Comparison of ENCODE assay signal across 24 cellular contexts in genomic region chr13:54184576-54184975, GRCh38.
"Had no signal": no experiment of that assay in that cellular context is flagged by ENCODE, and none has a peak within 500 bp of the region (broad histone marks: within the 10 kb centered on the region; RNA-seq: fewer than 3 reads in every experiment).

No MANE protein-coding gene starts in this region.

- H3K27me3 ChIP-seq: ascending aorta, body of pancreas had no signal

- H3K4me3 ChIP-seq: ascending aorta, body of pancreas had no signal

- H3K27ac Mint-ChIP-seq: activated CD4-positive, alpha-beta memory T cell treated with anti-CD3 and anti-CD28 coated beads for 36 hours; activated CD4-positive, alpha-beta T cell treated with anti-CD3 and anti-CD28 coated beads, Interleukin-2, amount 10 ng/mL, durations not matched to agents 7 days and 5 days; activated naive CD4-positive, alpha-beta T cell treated with anti-CD3 and anti-CD28 coated beads, Interleukin-2, amount 50 U/mL, for 72 hours; activated naive CD8-positive, alpha-beta T cell treated with anti-CD3 and anti-CD28 coated beads, Interleukin-2, amount 50 U/mL, for 24 hours had no signal

- H3K4me1 ChIP-seq: ascending aorta, body of pancreas had no signal

- H3K4me1 Mint-ChIP-seq: activated CD4-positive, alpha-beta T cell treated with anti-CD3 and anti-CD28 coated beads, Interleukin-2, amount 10 ng/mL, durations not matched to agents 7 days and 5 days; activated naive CD8-positive, alpha-beta T cell treated with anti-CD3 and anti-CD28 coated beads, Interleukin-2, amount 50 U/mL, for 24 hours had no signal

- H3K27ac ChIP-seq: ascending aorta, body of pancreas had no signal

- H3K9me3 ChIP-seq: ascending aorta, body of pancreas had no signal

- H3K36me3 ChIP-seq: ascending aorta had no signal

- H3K4me3 Mint-ChIP-seq: activated CD4-positive, alpha-beta memory T cell treated with anti-CD3 and anti-CD28 coated beads for 36 hours; activated CD4-positive, alpha-beta T cell treated with anti-CD3 and anti-CD28 coated beads, Interleukin-2, amount 10 ng/mL, durations not matched to agents 7 days and 5 days; activated naive CD8-positive, alpha-beta T cell treated with anti-CD3 and anti-CD28 coated beads, Interleukin-2, amount 50 U/mL, for 24 hours; activated T-cell treated with anti-CD3 and anti-CD28 coated beads, Interleukin-2, amount 50 U/mL, for 4 hours had no signal

- H3K27me3 Mint-ChIP-seq: activated CD4-positive, alpha-beta memory T cell treated with anti-CD3 and anti-CD28 coated beads for 36 hours; activated CD4-positive, alpha-beta T cell treated with anti-CD3 and anti-CD28 coated beads, Interleukin-2, amount 10 ng/mL, durations not matched to agents 7 days and 5 days; activated naive CD8-positive, alpha-beta T cell treated with anti-CD3 and anti-CD28 coated beads, Interleukin-2, amount 50 U/mL, for 24 hours had no signal

- H3K36me3 Mint-ChIP-seq: activated CD4-positive, alpha-beta memory T cell treated with anti-CD3 and anti-CD28 coated beads for 36 hours had no signal

- DNase-seq: activated CD4-positive, alpha-beta memory T cell treated with anti-CD3 and anti-CD28 coated beads for 36 hours; activated CD4-positive, alpha-beta T cell treated with anti-CD3 and anti-CD28 coated beads, Interleukin-2, amount 10 ng/mL, durations not matched to agents 7 days and 5 days; activated CD4-positive, CD25-positive, alpha-beta regulatory T cell; activated CD8-positive, alpha-beta memory T cell treated with anti-CD3 and anti-CD28 coated beads for 24 hours; activated effector memory CD4-positive, alpha-beta T cell treated with anti-CD3 and anti-CD28 coated beads, Interleukin-2, amount 50 U/mL, for 16 hours; activated naive CD4-positive, alpha-beta T cell treated with Interleukin-2 at 50 U/mL for 16 hours; activated naive CD8-positive, alpha-beta T cell treated with anti-CD3 and anti-CD28 coated beads, Interleukin-2, amount 50 U/mL, for 24 hours; activated T-cell treated with anti-CD3 and anti-CD28 coated beads, Interleukin-2, amount 50 U/mL, for 4 hours; amniotic stem cell; body of pancreas; central memory CD4-positive, alpha-beta T cell; Kasumi-1; KBM-7; NCI-H1105 treated with DMSO at 0.1 percent for 48 hours; NCI-H1694 treated with DMSO at 0.1 percent for 48 hours; NCI-H2029 treated with DMSO at 0.1 percent for 48 hours; NCI-H510A treated with DMSO at 0.1 percent for 48 hours; NCI-H774; PC-3; SHP77; T-helper 2 cell; T1000 had no signal
